In the genomic region with DNA sequence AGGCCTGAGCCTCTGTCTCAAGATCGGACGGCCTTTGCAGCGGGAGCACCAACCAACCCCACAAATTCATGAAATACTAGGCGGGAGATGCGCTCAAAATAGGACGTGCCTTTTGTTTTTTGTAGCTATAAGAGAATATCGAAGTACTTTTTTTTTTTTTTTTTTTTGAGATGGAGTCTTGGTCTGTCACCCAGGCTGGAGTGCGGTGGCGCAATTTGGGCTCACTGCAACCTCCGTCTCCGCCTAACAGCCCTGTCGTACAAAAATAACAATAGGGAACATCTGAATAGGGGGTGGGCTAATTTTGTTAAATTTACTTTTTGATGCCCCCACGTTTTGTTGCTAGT, we compare ENCODE assay signal across 8 cellular contexts. TPM values are rescaled to one million over a fixed set of nuclear protein-coding genes. Genes with fewer than 3 reads are reported as not detected.
DNase-seq lines count a peak whose midpoint lies in the region; ATAC-seq, FAIRE-seq and TF ChIP-seq lines count a peak whose summit lies in the region.

No MANE protein-coding gene starts in this region.

- no peaks in the 10 kb centered on the region for H3K9me3 ChIP-seq in kidney (ENCODE audit: control insufficient read depth in 1 of 2, low read length in 2 of 2)

- H3K27me3 Mint-ChIP-seq in activated T-helper 1 cell treated with anti-CD3 and anti-CD28 coated beads, Interleukin-12 subunit alpha, Interleukin-12 subunit beta, Interleukin-2, Interleukin-4 antibody, amounts not matched to agents 30 ng/mL and 10 ng/mL and 1 ng/mL, durations not matched to agents 14 hours and 24 hours and 36 hours (ENCODE audit: insufficient read depth) = peaks cover 56% of the 10 kb centered on the region
- peaks cover 22% of the 10 kb centered on the region for H3K27me3 Mint-ChIP-seq in type B pancreatic cell

- H3K4me1 Mint-ChIP-seq in activated T-helper 1 cell treated with anti-CD3 and anti-CD28 coated beads, Interleukin-12 subunit alpha, Interleukin-12 subunit beta, Interleukin-2, Interleukin-4 antibody, amounts not matched to agents 30 ng/mL and 10 ng/mL and 1 ng/mL, durations not matched to agents 14 hours and 24 hours and 36 hours (ENCODE audit: low read depth) = peaks cover 31% of the 10 kb centered on the region
- peaks cover 46% of the 10 kb centered on the region for H3K4me1 Mint-ChIP-seq in type B pancreatic cell (ENCODE audit: unreplicated experiment)

- no peaks in the 10 kb centered on the region for H3K36me3 ChIP-seq in kidney (ENCODE audit: control insufficient read depth in 1 of 2, insufficient read depth in 2 of 2, low read length in 2 of 2)

- intact Hi-C loops in activated T-helper 1 cell treated with anti-CD3 and anti-CD28 coated beads, Interleukin-12 subunit alpha, Interleukin-12 subunit beta, Interleukin-2, Interleukin-4 antibody, amounts not matched to agents 30 ng/mL and 10 ng/mL and 1 ng/mL, durations not matched to agents 14 hours and 24 hours and 36 hours (cut with micrococcal nuclease) = no loop called here
- intact Hi-C loops in kidney (cut with DNase I) = loop anchor here (10.0 kb wide), 1 partner anchor 82 kb away; no protein-coding TSS in a partner anchor

- no peak overlapping the region for H3K27ac Mint-ChIP-seq in activated T-helper 1 cell treated with anti-CD3 and anti-CD28 coated beads, Interleukin-12 subunit alpha, Interleukin-12 subunit beta, Interleukin-2, Interleukin-4 antibody, amounts not matched to agents 30 ng/mL and 10 ng/mL and 1 ng/mL, durations not matched to agents 14 hours and 24 hours and 36 hours
- H3K27ac Mint-ChIP-seq in type B pancreatic cell = peak overlapping the region; percentile 66

- H3K4me3 ChIP-seq in kidney (ENCODE audit: low read length in 2 of 2) = peak overlapping the region; percentile 19 to 38

- ATAC-seq in HG02642 (IDR thresholded peaks at IDR 0.05; ENCODE audit: poor library complexity, unreplicated experiment) = peak; percentile 10

- peaks cover 6% of the 10 kb centered on the region for H3K9me3 Mint-ChIP-seq in activated T-helper 1 cell treated with anti-CD3 and anti-CD28 coated beads, Interleukin-12 subunit alpha, Interleukin-12 subunit beta, Interleukin-2, Interleukin-4 antibody, amounts not matched to agents 30 ng/mL and 10 ng/mL and 1 ng/mL, durations not matched to agents 14 hours and 24 hours and 36 hours
- H3K9me3 Mint-ChIP-seq in type B pancreatic cell = no peaks in the 10 kb centered on the region

- peaks cover 0 to 5% of the 10 kb centered on the region in 2 donors for H3K4me1 ChIP-seq in kidney (ENCODE audit: control insufficient read depth in 1 of 2, insufficient read depth in 1 of 2, low read depth in 1 of 2, low read length in 2 of 2)

- H3K4me3 Mint-ChIP-seq in activated T-helper 1 cell treated with anti-CD3 and anti-CD28 coated beads, Interleukin-12 subunit alpha, Interleukin-12 subunit beta, Interleukin-2, Interleukin-4 antibody, amounts not matched to agents 30 ng/mL and 10 ng/mL and 1 ng/mL, durations not matched to agents 14 hours and 24 hours and 36 hours = peak overlapping the region; percentile 82
- peak overlapping the region; percentile 85 for H3K4me3 Mint-ChIP-seq in type B pancreatic cell

- peak overlapping the region in 1 of 2 donors; percentile 8 for H3K9ac ChIP-seq in kidney (ENCODE audit: low read length in 2 of 2)

- peaks cover 4% of the 10 kb centered on the region for H3K36me3 Mint-ChIP-seq in activated T-helper 1 cell treated with anti-CD3 and anti-CD28 coated beads, Interleukin-12 subunit alpha, Interleukin-12 subunit beta, Interleukin-2, Interleukin-4 antibody, amounts not matched to agents 30 ng/mL and 10 ng/mL and 1 ng/mL, durations not matched to agents 14 hours and 24 hours and 36 hours (ENCODE audit: low read depth)
- peaks cover 4% of the 10 kb centered on the region for H3K36me3 Mint-ChIP-seq in type B pancreatic cell

- no peak for FAIRE-seq in kidney (lab: Jason Lieb, UNC)

- DNase-seq in ELF-1 (ENCODE audit: low read depth, low spot score) (peak; percentile 55), kidney (no peak), type B pancreatic cell (ENCODE audit: extremely low spot score, unreplicated experiment) (no peak), anterior cingulate cortex (lab: John Stamatoyannopoulos, UW) (no peak), NCI-H1930 (lab: John Stamatoyannopoulos, UW) (no peak), DMS 273 treated with DMSO at 0.1 percent for 48 hours (lab: John Stamatoyannopoulos, UW) (no peak)
- no peak for DNase-seq in activated T-helper 1 cell treated with anti-CD3 and anti-CD28 coated beads, Interleukin-12 subunit alpha, Interleukin-12 subunit beta, Interleukin-2, Interleukin-4 antibody, amounts not matched to agents 30 ng/mL and 10 ng/mL and 1 ng/mL, durations not matched to agents 14 hours and 24 hours and 36 hours (ENCODE audit: low spot score)

- TF ChIP-seq CTCF in kidney (IDR thresholded peaks at IDR 0.05; ENCODE audit: borderline replicate concordance, extremely low read depth, insufficient read depth) (no peak), type B pancreatic cell (conservative IDR thresholded peaks at IDR 0.05) (no peak)

- no peak overlapping the region for H3K27ac ChIP-seq in kidney (ENCODE audit: low read depth in 2 of 2, low read length in 2 of 2)

RNA-seq across cellular contexts. Expression of gene TUBB2A, which starts 5.9 kb away (rescaled TPM):
- total RNA-seq in activated T-helper 1 cell treated with anti-CD3 and anti-CD28 coated beads, Interleukin-12 subunit alpha, Interleukin-12 subunit beta, Interleukin-2, Interleukin-4 antibody, amounts not matched to agents 30 ng/mL and 10 ng/mL and 1 ng/mL, durations not matched to agents 14 hours and 24 hours and 36 hours = 5.2 and 5.6 TPM in 2 replicates
- total RNA-seq in kidney = 49.8 TPM
- 80.9 TPM for polyA plus RNA-seq in kidney (ENCODE audit: insufficient read depth, low read depth, low replicate concordance)
- 51.8 and 62.9 TPM in 2 replicates for total RNA-seq in type B pancreatic cell (ENCODE audit: low replicate concordance)

RNA-seq across cellular contexts. Expression of gene BPHL, which starts 44.7 kb away (rescaled TPM):
- 6.6 and 7.9 TPM in 2 replicates for total RNA-seq in activated T-helper 1 cell treated with anti-CD3 and anti-CD28 coated beads, Interleukin-12 subunit alpha, Interleukin-12 subunit beta, Interleukin-2, Interleukin-4 antibody, amounts not matched to agents 30 ng/mL and 10 ng/mL and 1 ng/mL, durations not matched to agents 14 hours and 24 hours and 36 hours
- total RNA-seq in kidney (28.9 TPM), type B pancreatic cell (ENCODE audit: low replicate concordance) (50.3 and 56.2 TPM in 2 replicates)
- 94.1 TPM for polyA plus RNA-seq in kidney (ENCODE audit: insufficient read depth, low read depth, low replicate concordance)
